1 cellular context compared by ENCODE assay signal in genomic region chr3:42032693-42033349, GRCh38.
TF ChIP-seq lines count a peak whose summit lies in the region.

No MANE protein-coding gene starts in this region.

TF ChIP-seq in HepG2, 621 proteins besides CTCF, POLR2A, EP300 and RAD21 (continued from another document and continues in another):
- TF ChIP-seq AFF4 (CRISPR knock-in tag; IDR thresholded peaks at IDR 0.05) (no peak), MAFF (IDR thresholded peaks at IDR 0.05; ENCODE audit: low read depth, low read length) (peak; percentile 56; the same call in 1 of the 2 replicates), HOXA9 (CRISPR knock-in tag; IDR thresholded peaks at IDR 0.05; ENCODE audit: borderline replicate concordance) (no peak), SP4 (CRISPR knock-in tag; IDR thresholded peaks at IDR 0.05) (no peak), MYNN (CRISPR knock-in tag; IDR thresholded peaks at IDR 0.05; ENCODE audit: low read depth) (no peak), TOPORS (CRISPR knock-in tag; IDR thresholded peaks at IDR 0.05) (no peak), NFE2L1 (CRISPR knock-in tag; IDR thresholded peaks at IDR 0.05; ENCODE audit: borderline replicate concordance) (no peak), ZBTB39 (CRISPR knock-in tag; IDR thresholded peaks at IDR 0.05) (no peak), SALL1 (CRISPR knock-in tag; IDR thresholded peaks at IDR 0.05) (peak; percentile 98), ZNF17 (CRISPR knock-in tag; IDR thresholded peaks at IDR 0.05) (no peak), SMARCC2 (IDR thresholded peaks at IDR 0.05) (no peak), SIN3A (IDR thresholded peaks at IDR 0.05; ENCODE audit: borderline replicate concordance, low read depth, low read length) (0 out of 2 replicates have a peak, but pooled peaks have one; percentile 51), HOMEZ (CRISPR knock-in tag; IDR thresholded peaks at IDR 0.05; ENCODE audit: low read depth) (peak; percentile 53; the same call in 1 of the 2 replicates), SP5 (CRISPR knock-in tag; IDR thresholded peaks at IDR 0.05; ENCODE audit: borderline replicate concordance, low read depth) (peak; percentile 98), ZC3H13 (CRISPR knock-in tag; IDR thresholded peaks at IDR 0.05) (0 out of 2 replicates have a peak, but pooled peaks have one; percentile 30), TIGD3 (CRISPR knock-in tag; IDR thresholded peaks at IDR 0.05; ENCODE audit: borderline replicate concordance) (no peak), ZNF703 (CRISPR knock-in tag; IDR thresholded peaks at IDR 0.05; ENCODE audit: borderline replicate concordance) (no peak), TCF7 (IDR thresholded peaks at IDR 0.05; ENCODE audit: low read depth) (peak; percentile 62; the same call in 1 of the 2 replicates), AHDC1 (CRISPR knock-in tag; IDR thresholded peaks at IDR 0.05; ENCODE audit: borderline replicate concordance) (peak; percentile 87; the same call in 1 of the 2 replicates), ZNF775 (CRISPR knock-in tag; IDR thresholded peaks at IDR 0.05; ENCODE audit: borderline replicate concordance) (no peak), NR3C1 (CRISPR knock-in tag; IDR thresholded peaks at IDR 0.05) (no peak), DDIT3 (CRISPR knock-in tag; IDR thresholded peaks at IDR 0.05) (no peak), JUND (CRISPR knock-in tag; IDR thresholded peaks at IDR 0.05) (no peak), POLR2AphosphoS2 (IDR thresholded peaks at IDR 0.05; ENCODE audit: low read depth, low read length) (no peak), XBP1 (CRISPR knock-in tag; IDR thresholded peaks at IDR 0.05) (no peak), KDM2A (CRISPR knock-in tag; IDR thresholded peaks at IDR 0.05; ENCODE audit: borderline replicate concordance, low read depth) (peak; percentile 70; the same call in 1 of the 2 replicates), ZFP36L2 (CRISPR knock-in tag; IDR thresholded peaks at IDR 0.05) (no peak), PBX3 (CRISPR knock-in tag; IDR thresholded peaks at IDR 0.05; ENCODE audit: borderline replicate concordance) (no peak), ZBTB37 (CRISPR knock-in tag; IDR thresholded peaks at IDR 0.05) (no peak), ZNF609 (CRISPR knock-in tag; IDR thresholded peaks at IDR 0.05; ENCODE audit: borderline replicate concordance) (peak; percentile 82; the same call in 1 of the 2 replicates), ZNF558 (CRISPR knock-in tag; IDR thresholded peaks at IDR 0.05; ENCODE audit: borderline replicate concordance) (no peak), MYPOP (CRISPR knock-in tag; IDR thresholded peaks at IDR 0.05) (peak; percentile 87)
